Comparison of ENCODE assay signal across 20 cellular contexts in genomic region chr22:42700901-42701300, GRCh38. TPM values are rescaled to one million over a fixed set of nuclear protein-coding genes. Genes with fewer than 3 reads are reported as not detected.
DNase-seq lines count a peak whose midpoint lies in the region; ATAC-seq and TF ChIP-seq lines count a peak whose summit lies in the region.
"Had no signal": no experiment of that assay in that cellular context is flagged by ENCODE, and none has a peak within 500 bp of the region (broad histone marks: within the 10 kb centered on the region; RNA-seq: fewer than 3 reads in every experiment).

No MANE protein-coding gene starts in this region.

- TF ChIP-seq EP300 in esophagus muscularis mucosa (IDR thresholded peaks at IDR 0.05): no peak

- TF ChIP-seq POLR2A in esophagus muscularis mucosa (IDR thresholded peaks at IDR 0.05; ENCODE audit: low read depth): no peak
- TF ChIP-seq POLR2A in gastrocnemius medialis (IDR thresholded peaks at IDR 0.05): no peak

- H3K27ac Mint-ChIP-seq in WTC11: no peak overlapping the region
- H3K27ac Mint-ChIP-seq: CD4-positive, alpha-beta T cell had no signal

- H3K27ac ChIP-seq in left ventricle myocardium inferior (replicated peaks): peak overlapping the region; percentile 96
- H3K27ac ChIP-seq in esophagus muscularis mucosa (replicated peaks in 1 of 4): peak overlapping the region; percentile 86 to 96 (median 94)
- H3K27ac ChIP-seq in gastrocnemius medialis: peak overlapping the region; percentile 87 to 98 (median 92)
- H3K27ac ChIP-seq: A549 had no signal

- no peaks in the 10 kb centered on the region; the same call in 1 of the 2 replicates for H3K27me3 Mint-ChIP-seq in WTC11 (ENCODE audit: low read depth)
- H3K27me3 Mint-ChIP-seq: CD4-positive, alpha-beta T cell had no signal

- no peak for TF ChIP-seq CTCF in left ventricle myocardium inferior (IDR thresholded peaks at IDR 0.05; ENCODE audit: borderline replicate concordance)
- no peak for TF ChIP-seq CTCF in esophagus muscularis mucosa (IDR thresholded peaks at IDR 0.05)
- TF ChIP-seq CTCF in gastrocnemius medialis (IDR thresholded peaks at IDR 0.05 in 4 of 5, conservative IDR thresholded peaks at IDR 0.05 in 1 of 5): no peak
- TF ChIP-seq CTCF in WTC11 (IDR thresholded peaks at IDR 0.05): no peak

- DNase-seq in left ventricle myocardium inferior (no peak), cardiac septum (ENCODE audit: low spot score) (no peak), esophagus muscularis mucosa (ENCODE audit: extremely low spot score) (no peak), gastrocnemius medialis (no peak), GM03348 (ENCODE audit: low spot score) (no peak), WTC11 (ENCODE audit: low spot score) (no peak), middle frontal gyrus (ENCODE audit: extremely low spot score, low spot score) (no peak)
- DNase-seq: Caco-2; CD4-positive, alpha-beta T cell; GF-D8; GOT3; MM.1S; NCI-H1105; NCI-H1694; NCI-H2081 treated with DMSO at 0.1 percent for 48 hours; NCI-H748 treated with DMSO at 0.1 percent for 48 hours; NK-92 treated with Interleukin-12 subunit alpha and Interleukin-12 subunit beta, amount 100 ng/mL, for 24 hours; SHP77 treated with DMSO at 0.1 percent for 48 hours had no signal

- no peak overlapping the region for H3K4me3 Mint-ChIP-seq in WTC11
- H3K4me3 Mint-ChIP-seq: CD4-positive, alpha-beta T cell had no signal

- H3K36me3 ChIP-seq in left ventricle myocardium inferior (peaks cover 9% of the 10 kb centered on the region), esophagus muscularis mucosa (peaks cover 0 to 3% (median 0%) of the 10 kb centered on the region in 4 donors), gastrocnemius medialis (no peaks in the 10 kb centered on the region)

- H3K4me1 ChIP-seq in left ventricle myocardium inferior (peaks cover 96% of the 10 kb centered on the region), esophagus muscularis mucosa (peaks cover 75 to 94% (median 92%) of the 10 kb centered on the region in 4 donors), gastrocnemius medialis (peaks cover 43% of the 10 kb centered on the region in 2 donors)

- intact Hi-C loops in left ventricle myocardium inferior (cut with micrococcal nuclease) (no loop called here), cardiac septum (cut with DNase I) (no loop called here), esophagus muscularis mucosa (cut with DNase I) (no loop called here), gastrocnemius medialis (cut with DNase I; ENCODE audit: low total_unique reads) (no loop called here)

- in situ Hi-C loops in gastrocnemius medialis (cut with MboI; ENCODE audit: low sequenced_read_pairs in 4 of 4): no loop called here

- H3K4me1 Mint-ChIP-seq in WTC11: peaks cover 33% of the 10 kb centered on the region

- no peaks in the 10 kb centered on the region for H3K9me3 Mint-ChIP-seq in WTC11
- H3K9me3 Mint-ChIP-seq: CD4-positive, alpha-beta T cell had no signal

- no peaks in the 10 kb centered on the region for H3K36me3 Mint-ChIP-seq in WTC11

- H3K4me3 ChIP-seq in left ventricle myocardium inferior (no peak overlapping the region), esophagus muscularis mucosa (no peak overlapping the region), gastrocnemius medialis (no peak overlapping the region)
- H3K4me3 ChIP-seq: A549, GM12878 had no signal

- no peak for ATAC-seq in gastrocnemius medialis
- ATAC-seq in WTC11: no peak
- ATAC-seq: A549, GM12878 had no signal

- WGBS in esophagus muscularis mucosa: 64% methylated on average over 6 of the region's 6 CpGs

- H3K27me3 ChIP-seq in left ventricle myocardium inferior (ENCODE audit: low read depth) (no peaks in the 10 kb centered on the region), esophagus muscularis mucosa (no peaks in the 10 kb centered on the region), gastrocnemius medialis (no peaks in the 10 kb centered on the region)

- no peaks in the 10 kb centered on the region for H3K9me3 ChIP-seq in left ventricle myocardium inferior (replicated peaks)
- H3K9me3 ChIP-seq in esophagus muscularis mucosa: no peaks in the 10 kb centered on the region
- H3K9me3 ChIP-seq in gastrocnemius medialis: no peaks in the 10 kb centered on the region
- H3K9me3 ChIP-seq: A549, Caco-2 had no signal

- POLR2A ChIA-PET in WTC11 (lab: Charles Lee): interaction anchor here (0.6 kb wide), 1 partner anchor 82 kb away, joined by 5 read pairs; no protein-coding TSS in a partner anchor

- CTCF ChIA-PET in WTC11 (lab: Charles Lee): no interaction called here

TF ChIP-seq in WTC11, 78 proteins besides CTCF, POLR2A, EP300 and RAD21:
- TF ChIP-seq, protein P1, sequence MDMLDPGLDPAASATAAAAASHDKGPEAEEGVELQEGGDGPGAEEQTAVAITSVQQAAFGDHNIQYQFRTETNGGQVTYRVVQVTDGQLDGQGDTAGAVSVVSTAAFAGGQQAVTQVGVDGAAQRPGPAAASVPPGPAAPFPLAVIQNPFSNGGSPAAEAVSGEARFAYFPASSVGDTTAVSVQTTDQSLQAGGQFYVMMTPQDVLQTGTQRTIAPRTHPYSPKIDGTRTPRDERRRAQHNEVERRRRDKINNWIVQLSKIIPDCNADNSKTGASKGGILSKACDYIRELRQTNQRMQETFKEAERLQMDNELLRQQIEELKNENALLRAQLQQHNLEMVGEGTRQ (CRISPR knock-in tag; IDR thresholded peaks at IDR 0.05): no peak
- TF ChIP-seq EMX1 (CRISPR knock-in tag; IDR thresholded peaks at IDR 0.05) (no peak), ZNF138 (CRISPR knock-in tag; conservative IDR thresholded peaks at IDR 0.05) (no peak), CREM (CRISPR knock-in tag; IDR thresholded peaks at IDR 0.05) (no peak), TCF7 (CRISPR knock-in tag; IDR thresholded peaks at IDR 0.05; ENCODE audit: low read depth) (no peak), ZNF317 (CRISPR knock-in tag; IDR thresholded peaks at IDR 0.05; ENCODE audit: borderline replicate concordance, low read depth) (no peak), ZNF512 (CRISPR knock-in tag; IDR thresholded peaks at IDR 0.05; ENCODE audit: borderline replicate concordance) (no peak), SOX15 (CRISPR knock-in tag; IDR thresholded peaks at IDR 0.05) (no peak), GABPB1 (CRISPR knock-in tag; IDR thresholded peaks at IDR 0.05) (no peak), ZNF232 (CRISPR knock-in tag; IDR thresholded peaks at IDR 0.05) (no peak), ZNF219 (CRISPR knock-in tag; IDR thresholded peaks at IDR 0.05; ENCODE audit: borderline replicate concordance) (no peak), NFE2L1 (CRISPR knock-in tag; IDR thresholded peaks at IDR 0.05) (no peak)

RNA-seq across cellular contexts. Expression of gene A4GALT, which starts 19.8 kb away (rescaled TPM):
- 94.9 TPM for total RNA-seq in left ventricle myocardium inferior
- total RNA-seq in cardiac septum: 97.7 TPM
- total RNA-seq in esophagus muscularis mucosa: 10 to 100 TPM; 77.7 to 81.8 (median 79.1) TPM
- 10 to 100 TPM in 2 of 4 donors, 1 to 10 TPM in 2; 5.8 to 13.3 (median 8.6) TPM for total RNA-seq in gastrocnemius medialis
- 13.9 to 22.1 TPM (median 16.8 TPM) in 3 replicates for total RNA-seq in WTC11 (2021)
- total RNA-seq: CD4-positive, alpha-beta T cell had no signal

RNA-seq across cellular contexts. Expression of gene CYB5R3, which starts 51.7 kb away (rescaled TPM):
- total RNA-seq in left ventricle myocardium inferior (298 TPM), cardiac septum (428 TPM), esophagus muscularis mucosa (100 to 1,000 TPM; 154 to 287 (median 221) TPM), gastrocnemius medialis (100 to 1,000 TPM in 2 of 4 donors, 10 to 100 TPM in 2; 44.3 to 163 (median 105) TPM), WTC11 (2021) (85.4 to 98.7 TPM (median 93.9 TPM) in 3 replicates)
